In the genomic region with DNA sequence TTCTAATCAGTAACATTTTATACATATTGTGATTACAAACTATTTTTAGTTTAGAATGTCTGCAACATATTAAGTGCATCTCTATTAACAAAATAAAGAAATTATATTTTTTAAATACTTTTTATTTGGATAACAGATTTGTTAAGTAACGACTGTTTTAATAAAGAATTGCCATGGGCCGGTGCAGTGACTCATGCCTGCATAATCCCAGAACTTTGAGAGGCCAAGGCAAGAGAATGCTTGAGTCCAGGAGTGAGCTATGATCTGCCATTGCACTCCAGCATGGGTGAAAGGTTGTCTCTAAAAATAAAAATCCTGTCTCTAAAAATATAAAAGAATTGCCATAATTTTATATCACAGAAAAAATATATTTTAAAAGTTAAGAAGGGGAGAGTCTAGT, we compare ENCODE assay signal across 21 cellular contexts. TPM values are rescaled to one million over a fixed set of nuclear protein-coding genes. Genes with fewer than 3 reads are reported as not detected.
DNase-seq lines count a peak whose midpoint lies in the region; ATAC-seq and TF ChIP-seq lines count a peak whose summit lies in the region.
"Had no signal": no experiment of that assay in that cellular context is flagged by ENCODE, and none has a peak within 500 bp of the region (broad histone marks: within the 10 kb centered on the region; RNA-seq: fewer than 3 reads in every experiment).

No MANE protein-coding gene starts in this region.

- TF ChIP-seq CTCF in mammary epithelial cell (conservative IDR thresholded peaks at IDR 0.05 in 1 of 2, IDR thresholded peaks at IDR 0.05 in 1 of 2; ENCODE audit: extremely low read depth in 1 of 2, insufficient read depth in 1 of 2, low read depth in 1 of 2, low read length in 2 of 2), result no peak

- ATAC-seq in HG02870 (IDR thresholded peaks at IDR 0.05; ENCODE audit: unreplicated experiment), result no peak
- ATAC-seq: gastroesophageal sphincter; GM12878; stimulated activated naive CD8-positive, alpha-beta T cell treated with anti-CD3 and anti-CD28 coated beads, Interleukin-15, Interleukin-2, amounts not matched to agents 100 U/mL and 50 U/mL, for 24 hours had no signal

- no peaks in the 10 kb centered on the region for H3K27me3 ChIP-seq in mammary epithelial cell (ENCODE audit: insufficient read depth, low read length)
- H3K27me3 ChIP-seq: gastroesophageal sphincter had no signal

- no peak overlapping the region for H3K4me3 ChIP-seq in mammary epithelial cell (replicated peaks in 1 of 3; ENCODE audit: insufficient read depth in 1 of 3, low read depth in 2 of 3, low read length in 3 of 3)
- H3K4me3 ChIP-seq: gastroesophageal sphincter, GM12878 had no signal

- H4K20me1 ChIP-seq in mammary epithelial cell (ENCODE audit: insufficient read depth, low read length), result no peaks in the 10 kb centered on the region

- intact Hi-C loops in mammary epithelial cell (cut with micrococcal nuclease), result no loop called here

- in situ Hi-C loops in mammary epithelial cell (cut with MboI; ENCODE audit: low sequenced_read_pairs in 2 of 2), result no loop called here

- H3K27ac ChIP-seq in mammary epithelial cell (ENCODE audit: insufficient read depth, low read depth, low read length), result no peak overlapping the region
- H3K27ac ChIP-seq: C4-2B, gastroesophageal sphincter, VCaP had no signal

- dilution Hi-C loops in mammary epithelial cell (cut with HindIII; ENCODE audit: low sequenced_read_pairs), result no loop called here

- CTCF ChIA-PET in mammary epithelial cell (lab: Charles Lee; ENCODE audit: low non-redundant PET), result no interaction called here

- H3K9ac ChIP-seq in mammary epithelial cell (ENCODE audit: insufficient read depth, low read length), result no peak overlapping the region

- peaks cover 1% of the 10 kb centered on the region for H3K4me1 ChIP-seq in mammary epithelial cell (ENCODE audit: insufficient read depth, low read length)

- H3K36me3 ChIP-seq in mammary epithelial cell (ENCODE audit: insufficient read depth, low read length), result no peaks in the 10 kb centered on the region
- H3K36me3 ChIP-seq: gastroesophageal sphincter had no signal

- H3K79me2 ChIP-seq in mammary epithelial cell (ENCODE audit: insufficient read depth, low read length), result peaks cover 2% of the 10 kb centered on the region

- H3K9me3 ChIP-seq in mammary epithelial cell (replicated peaks; ENCODE audit: insufficient read depth, low read length), result no peaks in the 10 kb centered on the region
- H3K9me3 ChIP-seq: gastroesophageal sphincter had no signal

- 47% methylated on average over 2 of the region's 2 CpGs for WGBS in mammary epithelial cell (ENCODE audit: low coverage, missing lambda C conversion rate)

- H3K4me2 ChIP-seq in mammary epithelial cell (ENCODE audit: insufficient read depth, low read depth, low read length), result no peak overlapping the region

- H2AFZ ChIP-seq in mammary epithelial cell (ENCODE audit: low read depth, low read length), result no peak overlapping the region

- no TSS peak for BruUV-seq in mammary epithelial cell (replicated peaks; lab: Mats Ljungman, UMichigan)

- DNase-seq in Daoy (ENCODE audit: low read depth), result peak; percentile 7
- DNase-seq in M059J (ENCODE audit: low read depth), result peak; percentile 33
- DNase-seq in mammary epithelial cell, result peak; percentile 11
- DNase-seq in kidney tubule cell (ENCODE audit: low spot score), result peak; percentile 11
- DNase-seq in SKM-1 (lab: John Stamatoyannopoulos, UW; ENCODE audit: unreplicated experiment), result no peak
- DNase-seq in middle frontal gyrus (ENCODE audit: extremely low spot score, low spot score), result no peak
- no peak for DNase-seq in A172 (ENCODE audit: low spot score)
- DNase-seq: DND-41; H9; KBM-7; NCI-H1417; NCI-H345; OCI-M1; stimulated activated naive CD8-positive, alpha-beta T cell treated with anti-CD3 and anti-CD28 coated beads, Interleukin-15, Interleukin-2, amounts not matched to agents 100 U/mL and 50 U/mL, for 24 hours had no signal

RNA-seq across cellular contexts. Expression of a gene that starts 4.1 kb away (rescaled TPM):
- total RNA-seq in Daoy (2014; rRNA removed; shearing (Covaris generic)), result 0.69 and 1.3 TPM in 2 replicates
- total RNA-seq in M059J (2014; rRNA removed; shearing (Covaris generic)), result 0.37 and 2.7 TPM in 2 replicates
- 1 to 10 TPM in 1 of 2 donors, under 1 TPM in 1; 0.50 to 1.2 TPM for total RNA-seq in mammary epithelial cell
- 0.75 TPM for polyA plus RNA-seq in mammary epithelial cell
- not detected for polyA minus RNA-seq in mammary epithelial cell
- total RNA-seq in A172 (2014; rRNA removed; shearing (Covaris generic)), result 2.7 and 3.0 TPM in 2 replicates

RNA-seq across cellular contexts. Expression of a gene that starts 4.1 kb away (rescaled TPM):
- total RNA-seq in Daoy (2014; rRNA removed; shearing (Covaris generic)), result 12.3 and 20.9 TPM in 2 replicates
- 12.3 and 16.5 TPM in 2 replicates for total RNA-seq in M059J (2014; rRNA removed; shearing (Covaris generic))
- total RNA-seq in mammary epithelial cell, result 10 to 100 TPM; 12.8 to 13.2 TPM
- polyA plus RNA-seq in mammary epithelial cell, result 6.9 TPM
- polyA minus RNA-seq in mammary epithelial cell, result 1.9 TPM
- total RNA-seq in A172 (2014; rRNA removed; shearing (Covaris generic)), result 9.2 and 12.9 TPM in 2 replicates

RNA-seq across cellular contexts. Expression of a gene that starts 41.3 kb away (rescaled TPM):
- total RNA-seq in Daoy (2014; rRNA removed; shearing (Covaris generic)), result 0.36 TPM in 1 of 2 replicates, not detected in the other
- total RNA-seq in M059J (2014; rRNA removed; shearing (Covaris generic)), result not detected in 2 replicates
- total RNA-seq in mammary epithelial cell, result not detected
- 0.14 TPM for polyA plus RNA-seq in mammary epithelial cell
- polyA minus RNA-seq in mammary epithelial cell, result not detected
- total RNA-seq in A172 (2014; rRNA removed; shearing (Covaris generic)), result not detected in 2 replicates
- total RNA-seq: GM12878, H9, osteocyte had no signal
- polyA plus RNA-seq: aorta had no signal

Comparison
In these comparisons a context has a peak if more than half of its experiments do, and no peak if none do; other contexts are left out.
1. DNase-seq: peak in Daoy (single experiment), M059J (single experiment), mammary epithelial cell (single experiment) and kidney tubule cell (single experiment); none in SKM-1 (single experiment), middle frontal gyrus (single experiment) and A172 (single experiment).